Comparison of ENCODE assay signal across 8 cellular contexts in the genomic region with DNA sequence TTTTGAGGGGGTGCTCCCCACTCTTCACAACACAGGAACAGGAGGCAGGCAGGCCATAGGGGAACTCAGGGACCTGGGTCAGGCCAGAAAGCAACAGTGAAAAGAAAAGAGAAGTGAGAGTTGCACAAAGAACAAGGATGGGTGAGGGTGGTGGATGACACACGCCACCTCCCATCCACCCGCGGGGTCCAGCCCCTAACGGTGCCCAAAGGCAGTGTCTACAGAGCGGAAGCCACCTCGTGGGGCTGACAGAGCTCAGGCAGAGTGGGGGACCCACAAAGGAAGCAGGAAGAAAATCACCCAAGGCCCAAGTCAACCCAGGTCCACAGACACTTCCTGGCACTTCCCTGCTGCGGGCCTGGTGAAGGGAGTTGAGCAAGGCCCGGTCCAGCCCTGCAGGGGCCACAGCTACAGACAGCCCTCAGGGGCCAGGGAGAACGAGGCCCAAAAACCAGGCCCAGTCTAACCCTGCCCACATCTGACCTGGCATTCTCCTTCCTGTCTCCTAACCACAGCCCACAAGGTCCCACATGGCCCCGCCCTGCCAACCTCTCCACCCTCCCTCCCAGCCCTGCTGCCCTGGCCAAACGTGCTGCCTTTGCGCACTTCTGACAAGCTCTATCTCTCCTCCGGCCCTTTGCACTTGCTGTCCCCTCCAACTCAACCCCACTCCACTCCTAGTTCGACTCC. TPM values are rescaled to one million over a fixed set of nuclear protein-coding genes. Genes with fewer than 3 reads are reported as not detected.
A peak's percentile ranks its signal among the peaks of the same experiment; 100 is the strongest.
DNase-seq lines count a peak whose midpoint lies in the region; ATAC-seq and TF ChIP-seq lines count a peak whose summit lies in the region.

No MANE protein-coding gene starts in this region.

- H3K36me3 Mint-ChIP-seq in activated T-cell treated with anti-CD3 and anti-CD28 coated beads, Interleukin-2, amount 50 U/mL, for 4 hours (ENCODE audit: insufficient read depth): peaks cover 10% of the 10 kb centered on the region
- H3K36me3 Mint-ChIP-seq in nephron progenitor cell (ENCODE audit: low read depth): no peaks in the 10 kb centered on the region

- no peaks in the 10 kb centered on the region for H3K36me3 ChIP-seq in liver (ENCODE audit: control insufficient read depth in 4 of 4, insufficient read depth in 3 of 4, low read depth in 1 of 4, low read length in 3 of 4)

- no peak overlapping the region for H3K9ac ChIP-seq in liver (ENCODE audit: low read depth in 1 of 2, low read length in 2 of 2)

- peaks cover 2 to 41% (median 14%) of the 10 kb centered on the region in 4 donors for H3K4me1 ChIP-seq in liver (ENCODE audit: control insufficient read depth in 4 of 4, insufficient read depth in 4 of 4, low read length in 3 of 4)

- peaks cover 67% of the 10 kb centered on the region for H3K4me1 Mint-ChIP-seq in activated T-cell treated with anti-CD3 and anti-CD28 coated beads, Interleukin-2, amount 50 U/mL, for 4 hours (ENCODE audit: low read depth)
- H3K4me1 Mint-ChIP-seq in stimulated activated naive CD8-positive, alpha-beta T cell treated with anti-CD3 and anti-CD28 coated beads, Interleukin-15, amount 100 ng/mL, for 72 hours: peaks cover 70% of the 10 kb centered on the region
- H3K4me1 Mint-ChIP-seq in nephron progenitor cell: peaks cover 10% of the 10 kb centered on the region

- no peaks in the 10 kb centered on the region for H3K9me3 ChIP-seq in liver (ENCODE audit: control insufficient read depth in 4 of 4, low read length in 3 of 4)

- peak; percentile 96 for ATAC-seq in GM18517 (IDR thresholded peaks at IDR 0.05; ENCODE audit: unreplicated experiment)
- peak; percentile 90 for ATAC-seq in HG02678 (IDR thresholded peaks at IDR 0.05; ENCODE audit: unreplicated experiment)
- ATAC-seq in activated T-cell treated with anti-CD3 and anti-CD28 coated beads, Interleukin-2, amount 50 U/mL, for 4 hours: peak; percentile 82 to 85
- peak; percentile 96 for ATAC-seq in stimulated activated naive CD8-positive, alpha-beta T cell treated with anti-CD3 and anti-CD28 coated beads, Interleukin-15, amount 100 ng/mL, for 72 hours

- peak overlapping the region; percentile 73 for H3K4me3 Mint-ChIP-seq in activated T-cell treated with anti-CD3 and anti-CD28 coated beads, Interleukin-2, amount 50 U/mL, for 4 hours
- H3K4me3 Mint-ChIP-seq in stimulated activated naive CD8-positive, alpha-beta T cell treated with anti-CD3 and anti-CD28 coated beads, Interleukin-15, amount 100 ng/mL, for 72 hours: peak overlapping the region; percentile 77 to 91
- H3K4me3 Mint-ChIP-seq in nephron progenitor cell: no peak overlapping the region

- no peaks in the 10 kb centered on the region for H3K27me3 Mint-ChIP-seq in activated T-cell treated with anti-CD3 and anti-CD28 coated beads, Interleukin-2, amount 50 U/mL, for 4 hours (ENCODE audit: low read depth)
- no peaks in the 10 kb centered on the region for H3K27me3 Mint-ChIP-seq in stimulated activated naive CD8-positive, alpha-beta T cell treated with anti-CD3 and anti-CD28 coated beads, Interleukin-15, amount 100 ng/mL, for 72 hours
- peaks cover 21% of the 10 kb centered on the region for H3K27me3 Mint-ChIP-seq in nephron progenitor cell (ENCODE audit: low read depth, poor library complexity)

- H3K4me3 ChIP-seq in liver (ENCODE audit: low read depth in 1 of 3, low read length in 3 of 3): no peak overlapping the region

- H3K27ac Mint-ChIP-seq in stimulated activated naive CD8-positive, alpha-beta T cell treated with anti-CD3 and anti-CD28 coated beads, Interleukin-15, amount 100 ng/mL, for 72 hours: peak overlapping the region; percentile 77 to 94
- no peak overlapping the region for H3K27ac Mint-ChIP-seq in nephron progenitor cell

- H3K9me3 Mint-ChIP-seq in activated T-cell treated with anti-CD3 and anti-CD28 coated beads, Interleukin-2, amount 50 U/mL, for 4 hours: no peaks in the 10 kb centered on the region
- H3K9me3 Mint-ChIP-seq in stimulated activated naive CD8-positive, alpha-beta T cell treated with anti-CD3 and anti-CD28 coated beads, Interleukin-15, amount 100 ng/mL, for 72 hours: no peaks in the 10 kb centered on the region
- H3K9me3 Mint-ChIP-seq in nephron progenitor cell: peaks cover under 1% of the 10 kb centered on the region

- DNase-seq in NOMO-1 treated with DMSO at 0.1 percent for 48 hours (lab: John Stamatoyannopoulos, UW; ENCODE audit: unreplicated experiment) (peak; percentile 100), nephron progenitor cell (no peak), NCI-H2171 (lab: John Stamatoyannopoulos, UW) (no peak)
- DNase-seq in activated T-cell treated with anti-CD3 and anti-CD28 coated beads, Interleukin-2, amount 50 U/mL, for 4 hours: peak; percentile 48
- peak; percentile 58 to 84 for DNase-seq in stimulated activated naive CD8-positive, alpha-beta T cell treated with anti-CD3 and anti-CD28 coated beads, Interleukin-15, amount 100 ng/mL, for 72 hours

- peak overlapping the region; percentile 21 to 52 for H3K27ac ChIP-seq in liver (ENCODE audit: low read depth in 1 of 2, low read length in 2 of 2)

- TF ChIP-seq CTCF in liver (IDR thresholded peaks at IDR 0.05; ENCODE audit: low read depth, low read length, missing input control) (no peak), nephron progenitor cell (IDR thresholded peaks at IDR 0.05) (no peak)

- no peaks in the 10 kb centered on the region for H3K27me3 ChIP-seq in liver (ENCODE audit: control insufficient read depth in 4 of 4, insufficient read depth in 4 of 4, low read length in 3 of 4)

- WGBS in liver: 76% methylated on average over 14 of the region's 14 CpGs

- TF ChIP-seq RAD21 in liver (IDR thresholded peaks at IDR 0.05): no peak

TF ChIP-seq in liver, 16 proteins besides CTCF, POLR2A, EP300 and RAD21:
- TF ChIP-seq NR2F2 (IDR thresholded peaks at IDR 0.05) (no peak), SP1 (IDR thresholded peaks at IDR 0.05) (peak; percentile 8), TAF1 (conservative IDR thresholded peaks at IDR 0.05) (no peak), RXRA (IDR thresholded peaks at IDR 0.05) (no peak)
- TF ChIP-seq, protein P1, sequence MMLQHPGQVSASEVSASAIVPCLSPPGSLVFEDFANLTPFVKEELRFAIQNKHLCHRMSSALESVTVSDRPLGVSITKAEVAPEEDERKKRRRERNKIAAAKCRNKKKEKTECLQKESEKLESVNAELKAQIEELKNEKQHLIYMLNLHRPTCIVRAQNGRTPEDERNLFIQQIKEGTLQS (IDR thresholded peaks at IDR 0.05): no peak

RNA-seq across cellular contexts. Expression of a gene that starts 5.9 kb away (rescaled TPM):
- total RNA-seq in activated T-cell treated with anti-CD3 and anti-CD28 coated beads, Interleukin-2, amount 50 U/mL, for 4 hours: 10 to 100 TPM; 80.3 to 83.4 (median 82.0) TPM
- 10 to 100 TPM; 35.8 to 38.6 TPM for total RNA-seq in liver
- 1 to 10 TPM; 9.9 to 10.0 TPM for polyA plus RNA-seq in liver

Comparison
In these comparisons a context has a peak if more than half of its experiments do, and no peak if none do; other contexts are left out.
1. DNase-seq: peak in NOMO-1 treated with DMSO at 0.1 percent for 48 hours (single experiment), activated T-cell treated with anti-CD3 and anti-CD28 coated beads, Interleukin-2, amount 50 U/mL, for 4 hours (single experiment) and stimulated activated naive CD8-positive, alpha-beta T cell treated with anti-CD3 and anti-CD28 coated beads, Interleukin-15, amount 100 ng/mL, for 72 hours (2 of 2); none in nephron progenitor cell (single experiment) and NCI-H2171 (single experiment).
2. Peak in every context shown above with its lines, with median percentiles within 50 percentile points of each other: ATAC-seq.